In the genomic region with DNA sequence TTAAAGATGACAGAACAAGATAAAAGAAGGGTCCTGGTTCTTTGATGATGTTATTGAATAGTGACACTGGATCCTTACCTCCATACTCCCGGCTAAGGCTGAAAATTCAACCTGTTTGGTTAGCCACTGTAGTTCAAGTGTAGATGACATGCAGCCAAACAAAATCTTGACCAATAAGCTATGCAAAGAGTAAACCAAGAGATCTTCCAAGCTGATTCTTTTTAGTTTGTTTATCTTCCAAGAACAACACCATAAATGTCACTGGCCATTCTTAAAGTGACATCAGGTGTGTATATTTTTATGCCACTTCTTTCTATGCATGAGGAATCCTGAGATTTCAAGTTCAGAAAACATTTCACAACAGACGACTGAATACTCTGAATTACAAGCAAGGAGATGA, we compare ENCODE assay signal across 33 cellular contexts.
"Had no signal": no experiment of that assay in that cellular context is flagged by ENCODE, and none has a peak within 500 bp of the region (broad histone marks: within the 10 kb centered on the region; RNA-seq: fewer than 3 reads in every experiment).

No MANE protein-coding gene starts in this region.

- H3K9me3 ChIP-seq: adrenal gland, SJSA1, SK-N-SH had no signal

- H3K27me3 Mint-ChIP-seq: activated CD4-positive, alpha-beta T cell treated with anti-CD3 and anti-CD28 coated beads, Interleukin-2, amount 10 ng/mL, durations not matched to agents 7 days and 5 days; activated T-cell treated with anti-CD3 and anti-CD28 coated beads, Interleukin-2, amount 50 U/mL, for 24 hours had no signal

- H3K36me3 Mint-ChIP-seq: activated naive CD4-positive, alpha-beta T cell treated with anti-CD3 and anti-CD28 coated beads, Interleukin-2, amount 50 U/mL, for 24 hours; activated naive CD8-positive, alpha-beta T cell treated with anti-CD3 and anti-CD28 coated beads, Interleukin-2, amount 10 ng/mL, durations not matched to agents 7 days and 5 days; WTC11 had no signal

- H3K27ac Mint-ChIP-seq: activated CD4-positive, alpha-beta T cell treated with anti-CD3 and anti-CD28 coated beads for 36 hours; activated CD4-positive, alpha-beta T cell treated with anti-CD3 and anti-CD28 coated beads, Interleukin-2, amount 10 ng/mL, durations not matched to agents 7 days and 5 days; activated CD8-positive, alpha-beta T cell treated with anti-CD3 and anti-CD28 coated beads, Interleukin-2, amount 10 ng/mL, durations not matched to agents 7 days and 5 days; activated naive CD4-positive, alpha-beta T cell treated with anti-CD3 and anti-CD28 coated beads, Interleukin-2, amount 50 U/mL, for 24 hours; activated naive CD8-positive, alpha-beta T cell treated with anti-CD3 and anti-CD28 coated beads, Interleukin-2, amount 10 ng/mL, durations not matched to agents 7 days and 5 days; activated T-cell treated with anti-CD3 and anti-CD28 coated beads, Interleukin-2, amount 50 U/mL, for 24 hours; activated T-helper 2 cell treated with anti-CD3 and anti-CD28 coated beads, Interferon-gamma antibody, Interleukin-2, Interleukin-4, amounts not matched to agents 10 μg/mL and 5 μg/mL and 100 μg/mL, durations not matched to agents 14 hours and 24 hours and 36 hours; T-helper 1 cell treated with Interleukin-12 subunit alpha and Interleukin-12 subunit beta and Interleukin-4 antibody, amounts not matched to agents 30 μg/mL and 1 μg/mL, for 36 hours; T-helper 2 cell treated with Interferon-gamma antibody and Interleukin-4, amounts not matched to agents 5 μg/mL and 100 μg/mL, for 36 hours; WTC11 had no signal

- DNase-seq: activated CD4-positive, alpha-beta T cell treated with anti-CD3 and anti-CD28 coated beads for 36 hours; activated CD4-positive, alpha-beta T cell treated with anti-CD3 and anti-CD28 coated beads, Interleukin-2, amount 10 ng/mL, durations not matched to agents 7 days and 5 days; activated CD4-positive, alpha-beta T cell treated with anti-CD3 and anti-CD28 coated beads, Interleukin-2, amount 50 U/mL, for 48 hours; activated CD8-positive, alpha-beta T cell treated with anti-CD3 and anti-CD28 coated beads, Interleukin-2, amount 10 ng/mL, durations not matched to agents 7 days and 5 days; activated gamma-delta T cell; activated naive CD4-positive, alpha-beta T cell treated with Interleukin-2 at 50 U/mL for 16 hours; activated naive CD8-positive, alpha-beta T cell treated with anti-CD3 and anti-CD28 coated beads, Interleukin-2, amount 10 ng/mL, durations not matched to agents 7 days and 5 days; activated T-cell treated with anti-CD3 and anti-CD28 coated beads, Interleukin-2, amount 50 U/mL, for 24 hours; adrenal gland; aorta; brain microvascular endothelial cell; central memory CD4-positive, alpha-beta T cell; NCI-H1105; NCI-H1417 treated with DMSO at 0.1 percent for 48 hours; NCI-H187 treated with DMSO at 0.1 percent for 48 hours; NCI-H2081; NCI-H2171 treated with DMSO at 0.1 percent for 48 hours; NCI-H2227 treated with DMSO at 0.1 percent for 48 hours; NCI-H446; NCI-H510A treated with DMSO at 0.1 percent for 48 hours; NCI-H69; NCI-H82; SHP77 treated with DMSO at 0.1 percent for 48 hours; SK-N-SH had no signal

- H3K4me1 Mint-ChIP-seq: activated CD4-positive, alpha-beta T cell treated with anti-CD3 and anti-CD28 coated beads for 36 hours; activated CD4-positive, alpha-beta T cell treated with anti-CD3 and anti-CD28 coated beads, Interleukin-2, amount 10 ng/mL, durations not matched to agents 7 days and 5 days; activated naive CD4-positive, alpha-beta T cell treated with anti-CD3 and anti-CD28 coated beads, Interleukin-2, amount 50 U/mL, for 24 hours; activated naive CD8-positive, alpha-beta T cell treated with anti-CD3 and anti-CD28 coated beads, Interleukin-2, amount 10 ng/mL, durations not matched to agents 7 days and 5 days; WTC11 had no signal

- H3K4me2 ChIP-seq: KMS-11, SK-N-SH had no signal

- H3K27me3 ChIP-seq: adrenal gland, brain microvascular endothelial cell, SJSA1 had no signal

- ATAC-seq: activated CD4-positive, alpha-beta T cell treated with anti-CD3 and anti-CD28 coated beads for 36 hours; activated CD4-positive, CD25-positive, alpha-beta regulatory T cell treated with anti-CD3 and anti-CD28 coated beads, Interleukin-2, amount 50 U/mL, for 24 hours; activated CD8-positive, alpha-beta T cell treated with anti-CD3 and anti-CD28 coated beads, Interleukin-2, amount 10 ng/mL, durations not matched to agents 7 days and 5 days; Panc1; WTC11 had no signal

- H3K4me1 ChIP-seq: adrenal gland had no signal

- H3K36me3 ChIP-seq: adrenal gland, brain microvascular endothelial cell, SJSA1 had no signal

- H3K4me3 Mint-ChIP-seq: activated CD4-positive, alpha-beta T cell treated with anti-CD3 and anti-CD28 coated beads for 36 hours; activated CD4-positive, alpha-beta T cell treated with anti-CD3 and anti-CD28 coated beads, Interleukin-2, amount 10 ng/mL, durations not matched to agents 7 days and 5 days; activated CD8-positive, alpha-beta T cell treated with anti-CD3 and anti-CD28 coated beads, Interleukin-2, amount 10 ng/mL, durations not matched to agents 7 days and 5 days; activated naive CD4-positive, alpha-beta T cell treated with anti-CD3 and anti-CD28 coated beads, Interleukin-2, amount 50 U/mL, for 24 hours; activated naive CD8-positive, alpha-beta T cell treated with anti-CD3 and anti-CD28 coated beads, Interleukin-2, amount 10 ng/mL, durations not matched to agents 7 days and 5 days; activated T-cell treated with anti-CD3 and anti-CD28 coated beads, Interleukin-2, amount 50 U/mL, for 24 hours; T-helper 1 cell treated with Interleukin-12 subunit alpha and Interleukin-12 subunit beta and Interleukin-4 antibody, amounts not matched to agents 30 μg/mL and 1 μg/mL, for 36 hours; T-helper 2 cell treated with Interferon-gamma antibody and Interleukin-4, amounts not matched to agents 5 μg/mL and 100 μg/mL, for 36 hours; WTC11 had no signal

- H3K9ac ChIP-seq: KMS-11, SK-N-SH had no signal

- H3K4me3 ChIP-seq: adrenal gland, SJSA1 had no signal

- H3K9me3 Mint-ChIP-seq: activated CD4-positive, alpha-beta T cell treated with anti-CD3 and anti-CD28 coated beads, Interleukin-2, amount 10 ng/mL, durations not matched to agents 7 days and 5 days; activated naive CD4-positive, alpha-beta T cell treated with anti-CD3 and anti-CD28 coated beads, Interleukin-2, amount 50 U/mL, for 24 hours; activated naive CD8-positive, alpha-beta T cell treated with anti-CD3 and anti-CD28 coated beads, Interleukin-2, amount 10 ng/mL, durations not matched to agents 7 days and 5 days; activated T-helper 2 cell treated with anti-CD3 and anti-CD28 coated beads, Interferon-gamma antibody, Interleukin-2, Interleukin-4, amounts not matched to agents 10 μg/mL and 5 μg/mL and 100 μg/mL, durations not matched to agents 14 hours and 24 hours and 36 hours; T-helper 1 cell treated with Interleukin-12 subunit alpha and Interleukin-12 subunit beta and Interleukin-4 antibody, amounts not matched to agents 30 μg/mL and 1 μg/mL, for 36 hours; T-helper 2 cell treated with Interferon-gamma antibody and Interleukin-4, amounts not matched to agents 5 μg/mL and 100 μg/mL, for 36 hours had no signal

- H3K27ac ChIP-seq: adrenal gland, brain microvascular endothelial cell, KMS-11, SJSA1 had no signal
